In genomic region chr17:21574611-21575255, GRCh38 we compare ENCODE assay signal across 8 cellular contexts.
DNase-seq lines count a peak whose midpoint lies in the region; ATAC-seq and TF ChIP-seq lines count a peak whose summit lies in the region.
"Not testable (repeated sequence)": the region's sequence is repeated elsewhere in the genome, so short reads cannot be mapped to it uniquely, and the experiment has no call there.

No MANE protein-coding gene starts in this region.

- H4K20me1 ChIP-seq in osteoblast (ENCODE audit: insufficient read depth, low read length), result not testable (repeated sequence)

- H3K4me2 ChIP-seq in osteoblast (ENCODE audit: insufficient read depth, low read length), result peak overlapping the region; percentile 75

- H3K9me3 ChIP-seq in colonic mucosa; osteoblast (ENCODE audit: low read depth, low read length); upper lobe of right lung: not testable (repeated sequence)

- H3K27ac Mint-ChIP-seq in activated naive CD4-positive, alpha-beta T cell treated with anti-CD3 and anti-CD28 coated beads for 36 hours, result not testable (repeated sequence)

- intact Hi-C loops in activated naive CD4-positive, alpha-beta T cell treated with anti-CD3 and anti-CD28 coated beads for 36 hours (cut with micrococcal nuclease); colonic mucosa (cut with DNase I); upper lobe of right lung (cut with DNase I): not testable (repeated sequence)

- not testable (repeated sequence) for H3K27me3 Mint-ChIP-seq in activated naive CD4-positive, alpha-beta T cell treated with anti-CD3 and anti-CD28 coated beads for 36 hours (ENCODE audit: low read depth)

- not testable (repeated sequence) for H3K79me2 ChIP-seq in osteoblast (ENCODE audit: insufficient read depth, low read length)

- DNase-seq in G401 (ENCODE audit: low spot score) (peak; percentile 12), left lobe of liver (ENCODE audit: low spot score) (peak; percentile 76)
- DNase-seq in activated naive CD4-positive, alpha-beta T cell treated with anti-CD3 and anti-CD28 coated beads for 36 hours; colonic mucosa; foreskin fibroblast; osteoblast (ENCODE audit: insufficient read length, low spot score, missing footprints); upper lobe of right lung: not testable (repeated sequence)

- peak overlapping the region; percentile 30 for H3K4me3 ChIP-seq in colonic mucosa
- peak overlapping the region; percentile 19 to 47 for H3K4me3 ChIP-seq in foreskin fibroblast (ENCODE audit: low read depth in 1 of 2, low read length in 2 of 2)
- peak overlapping the region; percentile 74 for H3K4me3 ChIP-seq in osteoblast (ENCODE audit: insufficient read depth, low read length)
- H3K4me3 ChIP-seq in skin epidermis, result peak overlapping the region in 4 of 7 experiments; percentile 31 to 43 (median 38)
- H3K4me3 ChIP-seq in upper lobe of right lung, result not testable (repeated sequence)

- ATAC-seq in left lobe of liver (peak; percentile 91), upper lobe of right lung (peak; percentile 16)

- not testable (repeated sequence) for H3K9me3 Mint-ChIP-seq in activated naive CD4-positive, alpha-beta T cell treated with anti-CD3 and anti-CD28 coated beads for 36 hours

- not testable (repeated sequence) for H3K9ac ChIP-seq in colonic mucosa (ENCODE audit: low read depth in 2 of 2, low read length in 2 of 2)

- not testable (repeated sequence) for H3K36me3 Mint-ChIP-seq in activated naive CD4-positive, alpha-beta T cell treated with anti-CD3 and anti-CD28 coated beads for 36 hours (ENCODE audit: low read depth)

- CTCF ChIA-PET in activated naive CD4-positive, alpha-beta T cell treated with anti-CD3 and anti-CD28 coated beads for 36 hours (lab: Charles Lee), result not testable (repeated sequence)

- not testable (repeated sequence) for H3K4me1 ChIP-seq in colonic mucosa; osteoblast (ENCODE audit: insufficient read depth, low read length); upper lobe of right lung

- H3K4me1 Mint-ChIP-seq in activated naive CD4-positive, alpha-beta T cell treated with anti-CD3 and anti-CD28 coated beads for 36 hours (ENCODE audit: low read depth), result not testable (repeated sequence)

- H3K27ac ChIP-seq in colonic mucosa; osteoblast (ENCODE audit: low read depth, low read length); skin epidermis; upper lobe of right lung: not testable (repeated sequence)

- H3K4me3 Mint-ChIP-seq in activated naive CD4-positive, alpha-beta T cell treated with anti-CD3 and anti-CD28 coated beads for 36 hours, result peak overlapping the region; percentile 62

- in situ Hi-C loops in G401 (cut with HindIII; ENCODE audit: low sequenced_read_pairs), result not testable (repeated sequence)

- H3K36me3 ChIP-seq in colonic mucosa; osteoblast (ENCODE audit: insufficient read depth, low read length); upper lobe of right lung: not testable (repeated sequence)

- H2AFZ ChIP-seq in osteoblast (ENCODE audit: low read length), result peak overlapping the region; percentile 47

- TF ChIP-seq CTCF in colonic mucosa (IDR thresholded peaks at IDR 0.05); foreskin fibroblast (IDR thresholded peaks at IDR 0.05; ENCODE audit: low read depth, low read length); osteoblast (IDR thresholded peaks at IDR 0.05; ENCODE audit: extremely low read depth, low read depth, low read length); upper lobe of right lung (IDR thresholded peaks at IDR 0.05): not testable (repeated sequence)

- H3K27me3 ChIP-seq in colonic mucosa; osteoblast (ENCODE audit: insufficient read depth, low read length); upper lobe of right lung: not testable (repeated sequence)
